8 cellular contexts compared by ENCODE assay signal in the genomic region with DNA sequence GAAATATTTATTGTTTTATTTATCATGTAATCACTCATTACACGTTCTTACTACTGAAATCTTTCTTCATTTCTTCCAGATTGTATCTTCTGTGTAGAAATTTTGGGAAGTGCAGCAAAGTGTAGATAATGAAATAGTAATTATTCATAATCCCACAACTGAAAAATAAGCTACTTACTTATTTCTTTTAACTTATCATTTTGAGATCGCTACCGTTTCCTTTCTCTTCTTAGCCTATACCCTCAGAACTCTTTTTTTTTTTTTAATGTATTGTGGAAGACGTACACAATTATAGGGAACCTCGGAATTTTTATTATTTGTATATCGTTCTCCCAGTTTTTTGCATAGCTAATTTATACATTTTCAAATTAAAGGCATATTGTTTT. TPM values are rescaled to one million over a fixed set of nuclear protein-coding genes. Genes with fewer than 3 reads are reported as not detected.
A peak's percentile ranks its signal among the peaks of the same experiment; 100 is the strongest.
DNase-seq lines count a peak whose midpoint lies in the region; ATAC-seq, FAIRE-seq and TF ChIP-seq lines count a peak whose summit lies in the region.

No MANE protein-coding gene starts in this region.

- H2BK20ac ChIP-seq in H1 (ENCODE audit: low read length), result no peak overlapping the region

- no peak for DNase-seq in H1 (ENCODE audit: low read depth in 1 of 2, low spot score in 2 of 2)
- no peak for DNase-seq in naive thymus-derived CD4-positive, alpha-beta T cell
- no peak for DNase-seq in Kasumi-1 (lab: John Stamatoyannopoulos, UW)
- DNase-seq in NCI-H345 (lab: John Stamatoyannopoulos, UW), result no peak
- no peak for DNase-seq in DMS 273 treated with DMSO at 0.1 percent for 48 hours (lab: John Stamatoyannopoulos, UW)

- no peak overlapping the region for H3K4me3 Mint-ChIP-seq in naive thymus-derived CD4-positive, alpha-beta T cell

- peaks cover 10% of the 10 kb centered on the region for H3K4me1 ChIP-seq in ACC112 (ENCODE audit: control insufficient read depth, insufficient read depth, low read length, unreplicated experiment)
- H3K4me1 ChIP-seq in H1 (replicated peaks in 1 of 4; ENCODE audit: control insufficient read depth in 3 of 4, insufficient read depth in 4 of 4, low read length in 3 of 4), result peaks cover 0 to 2% (median 0%) of the 10 kb centered on the region in 4 experiments; a peak in 1 of 7 replicates
- peaks cover 5 to 6% of the 10 kb centered on the region in 2 donors for H3K4me1 ChIP-seq in naive thymus-derived CD4-positive, alpha-beta T cell (ENCODE audit: control insufficient read depth in 2 of 2, insufficient read depth in 2 of 2, low read length in 2 of 2)

- H3K23ac ChIP-seq in H1 (ENCODE audit: insufficient read length), result no peak overlapping the region

- no peaks in the 10 kb centered on the region for H3K23me2 ChIP-seq in H1 (ENCODE audit: low read depth, low read length)

- no peak overlapping the region for H4K8ac ChIP-seq in H1 (ENCODE audit: extremely low read depth, insufficient read depth, low read length)

- no peak for TF ChIP-seq RAD21 in H1 (IDR thresholded peaks at IDR 0.05 in 1 of 2, conservative IDR thresholded peaks at IDR 0.05 in 1 of 2; ENCODE audit: low read depth in 2 of 2, low read length in 2 of 2)

- H3K4me1 Mint-ChIP-seq in naive thymus-derived CD4-positive, alpha-beta T cell, result peaks cover 0 to 40% (median 32%) of the 10 kb centered on the region in 7 donors

- intact Hi-C loops in naive thymus-derived CD4-positive, alpha-beta T cell (cut with micrococcal nuclease), result no loop called here

- peaks cover 2% of the 10 kb centered on the region; the same call in 1 of the 2 replicates for H3K79me1 ChIP-seq in H1 (ENCODE audit: low read depth, low read length)

- peak overlapping the region in 1 of 4 experiments; percentile 16; a peak in 1 of 7 replicates for H3K9ac ChIP-seq in H1 (replicated peaks in 1 of 4; ENCODE audit: extremely low read depth in 1 of 4, low read depth in 3 of 4, low read length in 3 of 4)

- no peak overlapping the region for H3K4ac ChIP-seq in H1 (replicated peaks; ENCODE audit: insufficient read length, low read depth, low read length)

- no peak overlapping the region for H2BK120ac ChIP-seq in H1 (replicated peaks; ENCODE audit: low read depth, low read length)

- no peaks in the 10 kb centered on the region for H4K20me1 ChIP-seq in H1 (replicated peaks in 1 of 2; ENCODE audit: control insufficient read depth in 1 of 2, insufficient read depth in 2 of 2, low read length in 2 of 2)

- H3K4me3 ChIP-seq in ACC112 (ENCODE audit: low read depth, low read length), result peak overlapping the region; percentile 97
- peak overlapping the region in 3 of 4 experiments; percentile 80 to 90 (median 89); a peak in 7 of 8 replicates for H3K4me3 ChIP-seq in H1 (ENCODE audit: extremely low read depth in 1 of 4, insufficient read depth in 2 of 4, low read depth in 3 of 4, low read length in 4 of 4)
- peak overlapping the region; percentile 66 for H3K4me3 ChIP-seq in naive thymus-derived CD4-positive, alpha-beta T cell (ENCODE audit: low read length)

- peaks cover 0 to 2% (median 0%) of the 10 kb centered on the region in 11 donors for H3K9me3 Mint-ChIP-seq in naive thymus-derived CD4-positive, alpha-beta T cell

- H3K9me3 ChIP-seq in KOPT-K1 (ENCODE audit: insufficient read depth, low read length, poor library complexity, severe bottlenecking), result no peaks in the 10 kb centered on the region
- H3K9me3 ChIP-seq in H1 (ENCODE audit: insufficient read depth in 2 of 2, low read depth in 1 of 2, low read length in 1 of 2), result no peaks in the 10 kb centered on the region
- no peaks in the 10 kb centered on the region for H3K9me3 ChIP-seq in naive thymus-derived CD4-positive, alpha-beta T cell (ENCODE audit: control insufficient read depth in 2 of 3, low read length in 3 of 3)

- H3K27me3 Mint-ChIP-seq in naive thymus-derived CD4-positive, alpha-beta T cell, result peaks cover 15 to 34% (median 32%) of the 10 kb centered on the region in 5 donors

- H3K79me2 ChIP-seq in ACC112 (ENCODE audit: control insufficient read depth, insufficient read depth, low read length, unreplicated experiment) (peaks cover 37% of the 10 kb centered on the region), H1 (ENCODE audit: control insufficient read depth in 1 of 2, insufficient read depth in 2 of 2, low read length in 2 of 2) (peaks cover 0 to 32% of the 10 kb centered on the region in 2 experiments; a peak in 3 of 4 replicates)

- H2AFZ ChIP-seq in ACC112 (ENCODE audit: low read length, unreplicated experiment) (peak overlapping the region; percentile 96), H1 (ENCODE audit: low read length) (peak overlapping the region; percentile 43; the same call in 1 of the 2 replicates)

- H3K56ac ChIP-seq in H1 (replicated peaks; ENCODE audit: insufficient read length, low read depth, low read length), result no peak overlapping the region

- peak overlapping the region; percentile 29 for H3K27ac ChIP-seq in ACC112 (ENCODE audit: low read depth, low read length)
- peak overlapping the region; percentile 74 for H3K27ac ChIP-seq in KOPT-K1 (ENCODE audit: low read depth, low read length, poor library complexity, severe bottlenecking)
- H3K27ac ChIP-seq in H1 (ENCODE audit: low read depth, low read length), result no peak overlapping the region
- peak overlapping the region; percentile 82 for H3K27ac ChIP-seq in naive thymus-derived CD4-positive, alpha-beta T cell (ENCODE audit: low read depth, low read length)

- H3K27me3 ChIP-seq in ACC112 (ENCODE audit: insufficient read depth, low read length) (0 out of 2 replicates have a peak, but pooled peaks cover 5% of the 10 kb centered on the region), H1 (replicated peaks in 1 of 4; ENCODE audit: control insufficient read depth in 3 of 4, extremely low read depth in 1 of 4, insufficient read depth in 3 of 4, low read length in 3 of 4) (no peaks in the 10 kb centered on the region)
- no peaks in the 10 kb centered on the region for H3K27me3 ChIP-seq in naive thymus-derived CD4-positive, alpha-beta T cell (ENCODE audit: control insufficient read depth in 2 of 2, insufficient read depth in 2 of 2, low read length in 2 of 2)

- FAIRE-seq in H1 (lab: Jason Lieb, UNC), result no peak

- H2AK5ac ChIP-seq in H1 (ENCODE audit: low read depth, low read length), result no peak overlapping the region

- no peak for ATAC-seq in naive thymus-derived CD4-positive, alpha-beta T cell
- no peak for ATAC-seq in GM21737 (IDR thresholded peaks at IDR 0.05; ENCODE audit: unreplicated experiment)

- no peak overlapping the region for H4K91ac ChIP-seq in H1 (replicated peaks; ENCODE audit: insufficient read length, low read length)

- peaks cover 0 to 12% (median 12%) of the 10 kb centered on the region in 5 donors for H3K36me3 Mint-ChIP-seq in naive thymus-derived CD4-positive, alpha-beta T cell

- H3K4me2 ChIP-seq in H1 (ENCODE audit: insufficient read depth in 1 of 2, low read depth in 2 of 2, low read length in 2 of 2), result peak overlapping the region; percentile 61 to 78

- no peak for TF ChIP-seq CTCF in H1 (IDR thresholded peaks at IDR 0.05; ENCODE audit: control extremely low read depth in 1 of 3, insufficient read depth in 1 of 3, low read depth in 1 of 3, low read length in 3 of 3)

- no peak overlapping the region for H2BK15ac ChIP-seq in H1 (ENCODE audit: low read length)

- CTCF ChIA-PET in H1 (lab: Charles Lee; ENCODE audit: partially characterized antibody), result interaction anchor here (0.8 kb wide), 1 partner anchor 18 kb away, joined by 4 read pairs; no protein-coding TSS in a partner anchor
- CTCF ChIA-PET in naive thymus-derived CD4-positive, alpha-beta T cell (lab: Charles Lee), result interaction anchor here (0.9 to 1.9 kb wide), 2 partner anchors 8 to 1981 kb away, joined by 3 to 5 read pairs; no protein-coding TSS in a partner anchor

- peak overlapping the region; percentile 69 for H4K5ac ChIP-seq in H1 (ENCODE audit: insufficient read length, low read depth, low read length)

- POLR2A ChIA-PET in H1 (lab: Charles Lee; ENCODE audit: partially characterized antibody), result interaction anchor here (0.6 kb wide), 3 partner anchors 66 to 325 kb away, joined by 3 to 6 read pairs (median 4); no protein-coding TSS in a partner anchor
- POLR2A ChIA-PET in naive thymus-derived CD4-positive, alpha-beta T cell (lab: Charles Lee), result interaction anchor here (0.7 to 1.9 kb wide), 10 partner anchors 9 to 1736 kb away, joined by 3 to 8 read pairs (median 3); a partner anchor contains a TSS

- WGBS in H1 (ENCODE audit: extremely low coverage in 1 of 2, insufficient coverage in 1 of 2, insufficient read length in 1 of 2, insufficient replicate concordance in 2 of 2, low coverage in 1 of 2, low lambda C conversion rate in 2 of 2, missing lambda C conversion rate in 1 of 2), 2 experiments, result 34% methylated on average over 6 of the region's 6 CpGs; no CpG with 5 or more reads in 1 of the 2 experiments

- no peak overlapping the region for H3K14ac ChIP-seq in H1 (ENCODE audit: insufficient read length)

- H3K27ac Mint-ChIP-seq in naive thymus-derived CD4-positive, alpha-beta T cell, result no peak overlapping the region

- H3K18ac ChIP-seq in H1 (ENCODE audit: extremely low read depth, low read length), result no peak overlapping the region

- H3K36me3 ChIP-seq in ACC112 (ENCODE audit: insufficient read depth, low read length) (peaks cover 5% of the 10 kb centered on the region), KOPT-K1 (ENCODE audit: insufficient read depth, low read length) (peaks cover 12% of the 10 kb centered on the region), H1 (ENCODE audit: control insufficient read depth in 2 of 4, insufficient read depth in 4 of 4, low read length in 3 of 4) (peaks cover 0 to 4% (median 0%) of the 10 kb centered on the region in 4 experiments; a peak in 2 of 8 replicates)
- H3K36me3 ChIP-seq in naive thymus-derived CD4-positive, alpha-beta T cell (ENCODE audit: control insufficient read depth in 2 of 3, insufficient read depth in 3 of 3, low read length in 3 of 3), result peaks cover 0 to 4% (median 0%) of the 10 kb centered on the region in 3 experiments

- TF ChIP-seq EP300 in H1 (IDR thresholded peaks at IDR 0.05; ENCODE audit: borderline replicate concordance in 1 of 2, low read depth in 2 of 2, low read length in 2 of 2), result no peak

- H2BK5ac ChIP-seq in H1 (ENCODE audit: low read depth, low read length), result no peak overlapping the region

- no peak overlapping the region for H2BK12ac ChIP-seq in H1 (ENCODE audit: low read depth, low read length)

- no peak for TF ChIP-seq POLR2A in H1 (IDR thresholded peaks at IDR 0.05; ENCODE audit: control extremely low read depth in 1 of 2, low read depth in 2 of 2, low read length in 2 of 2)

RNA-seq across cellular contexts. Expression of a gene that starts 0.5 kb away (rescaled TPM):
- 80.5 and 81.9 TPM in 2 replicates for total RNA-seq in H1 (2021; fragmentation: NEBNext Ultra II Directional; extraction: Animal tissue kit (Norgen Biotek cat#: 25700))
- 28.1 and 45.0 TPM in 2 replicates for polyA plus RNA-seq in H1 (2011; rRNA removed)
- polyA plus RNA-seq in H1 (2011; cell fraction: cytosol; rRNA removed), result 50.3 TPM
- polyA plus RNA-seq in H1 (2011; cell fraction: nucleus; rRNA removed), result 29.3 TPM
- polyA plus RNA-seq in H1 (2012, experiment 1 of 2), result 77.7 to 99.0 TPM (median 80.9 TPM) in 4 replicates
- 23.2 TPM for polyA plus RNA-seq in H1 (2012, experiment 2 of 2)
- polyA plus RNA-seq in H1 (2013, experiment 1 of 2), result 55.0 TPM
- 53.9 TPM for polyA plus RNA-seq in H1 (2013, experiment 2 of 2)
- polyA minus RNA-seq in H1 (2011; rRNA and poly(A)+ RNA removed), result 42.8 and 61.8 TPM in 2 replicates
- 29.6 TPM for polyA minus RNA-seq in H1 (2011; cell fraction: cytosol; rRNA and poly(A)+ RNA removed)
- polyA minus RNA-seq in H1 (2011; cell fraction: nucleus; rRNA and poly(A)+ RNA removed), result 33.5 TPM
- total RNA-seq in naive thymus-derived CD4-positive, alpha-beta T cell, result 10 to 100 TPM; 17.3 to 57.9 (median 21.8) TPM
- 10 to 100 TPM; 41.3 to 52.5 TPM for polyA plus RNA-seq in naive thymus-derived CD4-positive, alpha-beta T cell

RNA-seq across cellular contexts. Expression of a gene that starts 12.1 kb away (rescaled TPM):
- not detected in 2 replicates for total RNA-seq in H1 (2021; fragmentation: NEBNext Ultra II Directional; extraction: Animal tissue kit (Norgen Biotek cat#: 25700))
- polyA plus RNA-seq in H1 (2011; rRNA removed), result not detected in 2 replicates
- not detected for polyA plus RNA-seq in H1 (2011; cell fraction: cytosol; rRNA removed)
- not detected for polyA plus RNA-seq in H1 (2011; cell fraction: nucleus; rRNA removed)
- 0.04 TPM in 1 of 4 replicates, not detected in the others for polyA plus RNA-seq in H1 (2012, experiment 1 of 2)
- not detected for polyA plus RNA-seq in H1 (2012, experiment 2 of 2)
- not detected for polyA plus RNA-seq in H1 (2013, experiment 1 of 2)
- not detected for polyA plus RNA-seq in H1 (2013, experiment 2 of 2)
- not detected in 2 replicates for polyA minus RNA-seq in H1 (2011; rRNA and poly(A)+ RNA removed)
- polyA minus RNA-seq in H1 (2011; cell fraction: cytosol; rRNA and poly(A)+ RNA removed), result not detected
- polyA minus RNA-seq in H1 (2011; cell fraction: nucleus; rRNA and poly(A)+ RNA removed), result not detected
- total RNA-seq in naive thymus-derived CD4-positive, alpha-beta T cell, result 1 to 10 TPM in 1 of 5 experiments, under 1 TPM in 3, not detected in 1; 0.51 to 3.3 (median 0.82) TPM
- not detected for polyA plus RNA-seq in naive thymus-derived CD4-positive, alpha-beta T cell
